8 cellular contexts compared by ENCODE assay signal in genomic region chr4:87108142-87108546, GRCh38.
DNase-seq lines count a peak whose midpoint lies in the region; TF ChIP-seq lines count a peak whose summit lies in the region.

No MANE protein-coding gene starts in this region.

- no peaks in the 10 kb centered on the region for H4K20me1 ChIP-seq in SK-N-SH (ENCODE audit: insufficient read depth)

- no peaks in the 10 kb centered on the region for H3K9me3 Mint-ChIP-seq in endothelial cell (ENCODE audit: unreplicated experiment)

- peak overlapping the region; percentile 85 to 94 for H3K27ac ChIP-seq in SK-N-SH (ENCODE audit: low read depth in 2 of 2, low read length in 1 of 2)
- peak overlapping the region; percentile 65 to 84 (median 74) for H3K27ac ChIP-seq in sigmoid colon

- no peak for TF ChIP-seq POLR2A in sigmoid colon (IDR thresholded peaks at IDR 0.05)

- CTCF ChIA-PET in SK-N-SH (lab: Yijun Ruan, JAX): interaction anchor here (1.2 kb wide), 1 partner anchor 15 kb away, joined by 3 read pairs; no protein-coding TSS in a partner anchor

- H3K4me3 ChIP-seq in SK-N-SH (ENCODE audit: low read depth in 2 of 2, low read length in 1 of 2) (peak overlapping the region; percentile 12 to 30; a peak in 2 of 4 replicates), foreskin fibroblast (ENCODE audit: low read depth in 1 of 2, low read length in 2 of 2) (peak overlapping the region; percentile 13 to 29), sigmoid colon (no peak overlapping the region)

- 0% methylated on average over 3 of the region's 5 CpGs for WGBS in SK-N-SH (ENCODE audit: low lambda C conversion rate)
- 83% methylated on average over 5 of the region's 5 CpGs for WGBS in sigmoid colon, 2 donors

- TF ChIP-seq EP300 in SK-N-SH (IDR thresholded peaks at IDR 0.05; ENCODE audit: borderline replicate concordance in 1 of 2, low read depth in 1 of 2, low read length in 1 of 2) (peak; percentile 7 to 44; a peak in 1 of 4 replicates), sigmoid colon (IDR thresholded peaks at IDR 0.05) (no peak)

- H3K27me3 ChIP-seq in SK-N-SH (ENCODE audit: insufficient read depth) (no peaks in the 10 kb centered on the region), sigmoid colon (no peaks in the 10 kb centered on the region)

- no peak for TF ChIP-seq RAD21 in SK-N-SH (IDR thresholded peaks at IDR 0.05; ENCODE audit: low read length)

- DNase-seq in GM04504 (ENCODE audit: low read depth) (peak; percentile 71), SK-N-SH (peak; percentile 37), foreskin fibroblast (peak; percentile 91 to 93), sigmoid colon (peak; percentile 71), GM13976 (ENCODE audit: low spot score) (no peak), endothelial cell (ENCODE audit: low spot score) (no peak), KBM-7 (no peak), NAMALWA (ENCODE audit: low spot score) (no peak)

- peaks cover 10% of the 10 kb centered on the region for H3K36me3 Mint-ChIP-seq in endothelial cell (ENCODE audit: low read depth, unreplicated experiment)

- H3K9me3 ChIP-seq in SK-N-SH (no peaks in the 10 kb centered on the region), sigmoid colon (no peaks in the 10 kb centered on the region)

- H2AFZ ChIP-seq in SK-N-SH (ENCODE audit: low read depth): no peak overlapping the region

- H3K79me2 ChIP-seq in SK-N-SH (ENCODE audit: insufficient read depth): no peaks in the 10 kb centered on the region

- H3F3A ChIP-seq in SK-N-SH (replicated peaks; ENCODE audit: insufficient read depth): peaks cover 33% of the 10 kb centered on the region

- in situ Hi-C loops in GM13976 (cut with MboI; ENCODE audit: low sequenced_read_pairs, unreplicated experiment) (no loop called here), KBM-7 (cut with MboI; ENCODE audit: low pct_unique_long_range_greater_than_20kb, low sequenced_read_pairs) (no loop called here)

- peak overlapping the region; percentile 33; the same call in 1 of the 2 replicates for H3K9ac ChIP-seq in SK-N-SH

- H3K27ac Mint-ChIP-seq in endothelial cell (ENCODE audit: unreplicated experiment): no peak overlapping the region

- no peak for TF ChIP-seq CTCF in SK-N-SH (IDR thresholded peaks at IDR 0.05)
- no peak for TF ChIP-seq CTCF in foreskin fibroblast (IDR thresholded peaks at IDR 0.05; ENCODE audit: low read depth, low read length)
- TF ChIP-seq CTCF in sigmoid colon (IDR thresholded peaks at IDR 0.05): no peak
- no peak for TF ChIP-seq CTCF in GM13976 (IDR thresholded peaks at IDR 0.05; ENCODE audit: borderline replicate concordance, control extremely low read depth, extremely low read depth, insufficient read depth, missing control alignments)
- no peak for TF ChIP-seq CTCF in endothelial cell (IDR thresholded peaks at IDR 0.05; ENCODE audit: unreplicated experiment)

- H3K4me2 ChIP-seq in SK-N-SH: peak overlapping the region; percentile 71

- H3K4me1 ChIP-seq in SK-N-SH (ENCODE audit: control insufficient read depth in 1 of 2, insufficient read depth in 2 of 2, low read depth in 1 of 2, low read length in 1 of 2): peaks cover 26 to 31% of the 10 kb centered on the region in 2 experiments
- peaks cover 0 to 62% (median 41%) of the 10 kb centered on the region in 4 donors for H3K4me1 ChIP-seq in sigmoid colon

- POLR2A ChIA-PET in SK-N-SH (lab: Yijun Ruan, JAX): no interaction called here

- no peaks in the 10 kb centered on the region for H3K4me1 Mint-ChIP-seq in endothelial cell (ENCODE audit: unreplicated experiment)

- no peaks in the 10 kb centered on the region for H3K9me2 ChIP-seq in SK-N-SH

- H3K36me3 ChIP-seq in SK-N-SH (replicated peaks in 1 of 2; ENCODE audit: control insufficient read depth in 1 of 2, insufficient read depth in 2 of 2, low read length in 1 of 2): peaks cover 2 to 11% of the 10 kb centered on the region in 2 experiments
- peaks cover 1 to 49% (median 9%) of the 10 kb centered on the region in 4 donors for H3K36me3 ChIP-seq in sigmoid colon

- no peaks in the 10 kb centered on the region for H3K27me3 Mint-ChIP-seq in endothelial cell (ENCODE audit: unreplicated experiment)

- intact Hi-C loops in sigmoid colon (cut with DNase I): no loop called here

- no peak overlapping the region for H3K4me3 Mint-ChIP-seq in endothelial cell (ENCODE audit: unreplicated experiment)

TF ChIP-seq in SK-N-SH, 30 proteins besides CTCF, POLR2A, EP300 and RAD21 (continues in another document):
- no peak for TF ChIP-seq FOXJ3 (CRISPR knock-in tag; IDR thresholded peaks at IDR 0.05)
- TF ChIP-seq FOXM1 (IDR thresholded peaks at IDR 0.05; ENCODE audit: low read depth): no peak
- peak; percentile 36; the same call in 1 of the 2 replicates for TF ChIP-seq PBX3 (IDR thresholded peaks at IDR 0.05)
- no peak for TF ChIP-seq MXI1 (IDR thresholded peaks at IDR 0.05; ENCODE audit: low read depth, low read length)
- TF ChIP-seq REST (IDR thresholded peaks at IDR 0.05; ENCODE audit: low read depth, low read length): no peak
- no peak for TF ChIP-seq TAF1 (IDR thresholded peaks at IDR 0.05; ENCODE audit: borderline replicate concordance, low read depth, low read length)
- no peak for TF ChIP-seq GATA2 (CRISPR knock-in tag; IDR thresholded peaks at IDR 0.05)
- no peak for TF ChIP-seq CHD2 (IDR thresholded peaks at IDR 0.05; ENCODE audit: low read length, partially characterized antibody)
- TF ChIP-seq TCF12 (IDR thresholded peaks at IDR 0.05): peak; percentile 82
- peak; percentile 46; the same call in 1 of the 2 replicates for TF ChIP-seq RXRA (IDR thresholded peaks at IDR 0.05; ENCODE audit: borderline replicate concordance, low read depth)
- peak; percentile 95 for TF ChIP-seq FOSL2 (IDR thresholded peaks at IDR 0.05; ENCODE audit: borderline replicate concordance, low read depth)
- peak; percentile 42; the same call in 1 of the 2 replicates for TF ChIP-seq NFIC (IDR thresholded peaks at IDR 0.05; ENCODE audit: borderline replicate concordance)
- TF ChIP-seq JUND (IDR thresholded peaks at IDR 0.05): peak; percentile 79
- peak; percentile 15; the same call in 1 of the 2 replicates for TF ChIP-seq MAX (IDR thresholded peaks at IDR 0.05; ENCODE audit: low read depth)
- TF ChIP-seq USF1 (IDR thresholded peaks at IDR 0.05; ENCODE audit: borderline replicate concordance, low read depth): no peak
- no peak for TF ChIP-seq RFX5 (IDR thresholded peaks at IDR 0.05; ENCODE audit: low read length)
- no peak for TF ChIP-seq GABPA (IDR thresholded peaks at IDR 0.05; ENCODE audit: low read depth)
- no peak for TF ChIP-seq SMC3 (IDR thresholded peaks at IDR 0.05; ENCODE audit: low read depth, low read length)
- no peak for TF ChIP-seq EZH2phosphoT487 (IDR thresholded peaks at IDR 0.05; ENCODE audit: borderline replicate concordance, low read depth)
- TF ChIP-seq NRF1 (IDR thresholded peaks at IDR 0.05; ENCODE audit: low read depth, low read length): no peak

Comparison
In these comparisons a context has a peak if more than half of its experiments do, and no peak if none do; other contexts are left out.
1. DNase-seq: peak in GM04504 (single experiment), SK-N-SH (single experiment), foreskin fibroblast (2 of 2) and sigmoid colon (single experiment); none in GM13976 (single experiment), endothelial cell (single experiment), KBM-7 (single experiment) and NAMALWA (single experiment).
2. H3K4me3 ChIP-seq: peak in SK-N-SH (2 of 2) and foreskin fibroblast (2 of 2); none in sigmoid colon (0 of 4).